17 cellular contexts compared by ENCODE assay signal in the genomic region with DNA sequence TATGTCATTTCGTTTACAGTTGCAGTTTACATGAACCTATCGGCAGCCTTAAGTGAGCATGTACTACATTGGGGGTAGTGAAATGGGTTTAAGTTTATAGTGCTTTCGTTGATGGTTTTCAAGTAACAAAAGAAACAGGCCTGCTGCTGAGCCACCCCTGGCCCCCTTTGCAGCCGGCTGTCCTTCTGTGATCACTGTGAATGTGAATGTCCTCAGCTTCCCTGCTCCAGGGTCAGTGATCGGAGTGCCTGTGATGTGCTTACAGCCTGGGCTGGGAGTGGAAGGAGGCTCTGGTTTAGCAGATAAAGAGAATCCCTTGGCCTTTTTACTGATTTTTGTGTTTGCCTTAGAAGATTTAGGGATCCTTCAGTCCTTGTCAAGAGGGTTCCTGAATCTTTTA.
"Had no signal": no experiment of that assay in that cellular context is flagged by ENCODE, and none has a peak within 500 bp of the region (broad histone marks: within the 10 kb centered on the region; RNA-seq: fewer than 3 reads in every experiment).

No MANE protein-coding gene starts in this region.

- ATAC-seq: gastroesophageal sphincter; left lobe of liver; naive thymus-derived CD4-positive, alpha-beta T cell; sciatic nerve had no signal

- H3K27ac ChIP-seq: esophagus squamous epithelium, gastroesophageal sphincter, neutrophil, testis, tibial nerve had no signal

- H3K36me3 ChIP-seq: esophagus squamous epithelium, gastroesophageal sphincter, neutrophil, tibial nerve had no signal

- H3K27ac Mint-ChIP-seq: naive thymus-derived CD4-positive, alpha-beta T cell had no signal

- H3K4me3 Mint-ChIP-seq: naive thymus-derived CD4-positive, alpha-beta T cell; nephron progenitor cell had no signal

- H3K4me1 ChIP-seq: testis had no signal

- H3K9me3 ChIP-seq: esophagus squamous epithelium, gastroesophageal sphincter, neutrophil, testis, tibial nerve had no signal

- H3K27me3 Mint-ChIP-seq: naive thymus-derived CD4-positive, alpha-beta T cell had no signal

- DNase-seq: dermis blood vessel endothelial cell; esophagus squamous epithelium; foreskin fibroblast; glutamatergic neuron; islet precursor cell; mammary epithelial cell; naive thymus-derived CD4-positive, alpha-beta T cell; nephron progenitor cell; posterior cingulate gyrus; stimulated activated CD4-positive, alpha-beta T cell treated with anti-CD3 and anti-CD28 coated beads, Interleukin-2, amount 100 ng/mL, for 24 hours; stimulated activated naive CD4-positive, alpha-beta T cell treated with Interleukin-2 at 50 U/mL for 16 hours; testis had no signal

- H3K9me3 Mint-ChIP-seq: naive thymus-derived CD4-positive, alpha-beta T cell; nephron progenitor cell had no signal

- H3K4me3 ChIP-seq: esophagus squamous epithelium, gastroesophageal sphincter, testis, tibial nerve had no signal

- H3K27me3 ChIP-seq: esophagus squamous epithelium, gastroesophageal sphincter, testis, tibial nerve had no signal
